Comparison of ENCODE assay signal across 18 cellular contexts in genomic region chr10:74643586-74643956, GRCh38.
"Had no signal": no experiment of that assay in that cellular context is flagged by ENCODE, and none has a peak within 500 bp of the region (broad histone marks: within the 10 kb centered on the region; RNA-seq: fewer than 3 reads in every experiment).

No MANE protein-coding gene starts in this region.

- DNase-seq: activated CD4-positive, alpha-beta memory T cell treated with anti-CD3 and anti-CD28 coated beads, Interleukin-2, amount 10 ng/mL, durations not matched to agents 7 days and 5 days; activated CD4-positive, alpha-beta T cell treated with anti-CD3 and anti-CD28 coated beads, Interleukin-2, amount 10 ng/mL, durations not matched to agents 24 days and 14 days; activated gamma-delta T cell; activated naive CD4-positive, alpha-beta T cell treated with anti-CD3 and anti-CD28 coated beads, Interleukin-2, amount 50 U/mL, for 16 hours; aorta; heart left ventricle; left cardiac atrium; ovary; spleen; stimulated activated CD4-positive, alpha-beta T cell treated with anti-CD3 and anti-CD28 coated beads, Interleukin-4, amount 100 ng/mL, for 1 hour; stimulated activated naive CD4-positive, alpha-beta T cell; testis; trophoblast cell had no signal

- H3K4me3 Mint-ChIP-seq: activated CD4-positive, alpha-beta memory T cell treated with anti-CD3 and anti-CD28 coated beads, Interleukin-2, amount 10 ng/mL, durations not matched to agents 7 days and 5 days; activated CD4-positive, alpha-beta T cell treated with anti-CD3 and anti-CD28 coated beads, Interleukin-2, amount 10 ng/mL, durations not matched to agents 24 days and 14 days; activated T-helper 1 cell treated with anti-CD3 and anti-CD28 coated beads, Interleukin-12 subunit alpha, Interleukin-12 subunit beta, Interleukin-2, Interleukin-4 antibody, amounts not matched to agents 30 ng/mL and 10 ng/mL and 1 ng/mL, durations not matched to agents 14 hours and 24 hours and 36 hours; brain; memory B cell; nephron; T-helper 2 cell treated with Interferon-gamma antibody and Interleukin-4, amounts not matched to agents 5 μg/mL and 100 μg/mL, for 36 hours had no signal

- H3K27ac Mint-ChIP-seq: activated CD4-positive, alpha-beta memory T cell treated with anti-CD3 and anti-CD28 coated beads, Interleukin-2, amount 10 ng/mL, durations not matched to agents 7 days and 5 days; activated CD4-positive, alpha-beta T cell treated with anti-CD3 and anti-CD28 coated beads, Interleukin-2, amount 10 ng/mL, durations not matched to agents 24 days and 14 days; activated T-helper 1 cell treated with anti-CD3 and anti-CD28 coated beads, Interleukin-12 subunit alpha, Interleukin-12 subunit beta, Interleukin-2, Interleukin-4 antibody, amounts not matched to agents 30 ng/mL and 10 ng/mL and 1 ng/mL, durations not matched to agents 14 hours and 24 hours and 36 hours; memory B cell; nephron; T-helper 2 cell treated with Interferon-gamma antibody and Interleukin-4, amounts not matched to agents 5 μg/mL and 100 μg/mL, for 36 hours had no signal

- H3K27me3 Mint-ChIP-seq: activated CD4-positive, alpha-beta memory T cell treated with anti-CD3 and anti-CD28 coated beads, Interleukin-2, amount 10 ng/mL, durations not matched to agents 7 days and 5 days; activated CD4-positive, alpha-beta T cell treated with anti-CD3 and anti-CD28 coated beads, Interleukin-2, amount 10 ng/mL, durations not matched to agents 24 days and 14 days; memory B cell had no signal

- H3K9me3 Mint-ChIP-seq: memory B cell had no signal

- H3K4me1 Mint-ChIP-seq: activated CD4-positive, alpha-beta memory T cell treated with anti-CD3 and anti-CD28 coated beads, Interleukin-2, amount 10 ng/mL, durations not matched to agents 7 days and 5 days; activated CD4-positive, alpha-beta T cell treated with anti-CD3 and anti-CD28 coated beads, Interleukin-2, amount 10 ng/mL, durations not matched to agents 24 days and 14 days had no signal
